Comparison of ENCODE assay signal across 8 cellular contexts in genomic region chr20:47434128-47434779, GRCh38.
DNase-seq lines count a peak whose midpoint lies in the region; ATAC-seq, FAIRE-seq and TF ChIP-seq lines count a peak whose summit lies in the region.
"Not testable (repeated sequence)": the region's sequence is repeated elsewhere in the genome, so short reads cannot be mapped to it uniquely, and the experiment has no call there.

No MANE protein-coding gene starts in this region.

- not testable (repeated sequence) for H3K79me2 ChIP-seq in OCI-LY1 (ENCODE audit: insufficient read depth, low read length); keratinocyte (ENCODE audit: control insufficient read depth, insufficient read depth, low read length)

- dilution Hi-C loops in keratinocyte (cut with MboI; ENCODE audit: extremely low pct_ligation_motif_present, low sequenced_read_pairs), result not testable (repeated sequence)

- not testable (repeated sequence) for H3F3A ChIP-seq in OCI-LY1 (ENCODE audit: insufficient read depth, low read length)

- not testable (repeated sequence) for H4K20me1 ChIP-seq in OCI-LY1 (ENCODE audit: insufficient read depth, low read length); keratinocyte (ENCODE audit: control insufficient read depth, extremely low read depth, insufficient read depth, low read length)

- not testable (repeated sequence) for H3K4me3 ChIP-seq in OCI-LY1 (ENCODE audit: low read depth, low read length, poor library complexity, severe bottlenecking); epithelial cell of esophagus (ENCODE audit: low read length); keratinocyte (ENCODE audit: control insufficient read depth in 2 of 3, extremely low read depth in 1 of 3, insufficient read depth in 2 of 3, low read depth in 1 of 3, low read length in 3 of 3)

- ATAC-seq in GM19351 (IDR thresholded peaks at IDR 0.05; ENCODE audit: unreplicated experiment), result peak; percentile 57
- peak; percentile 29 for ATAC-seq in HG03565 (IDR thresholded peaks at IDR 0.05; ENCODE audit: unreplicated experiment)
- peak; percentile 21 for ATAC-seq in activated B cell treated with CpG ODN at 0.5 μM for 24 hours (ENCODE audit: low read depth)

- peak overlapping the region; percentile 81 for H3K27ac Mint-ChIP-seq in activated B cell treated with CpG ODN at 0.5 μM for 24 hours

- FAIRE-seq in keratinocyte (lab: Jason Lieb, UNC), result peak; percentile 13

- peak overlapping the region; percentile 94 for H3K27ac ChIP-seq in OCI-LY1 (ENCODE audit: low read depth, low read length, poor library complexity, severe bottlenecking)
- peak overlapping the region; percentile 40 for H3K27ac ChIP-seq in keratinocyte (ENCODE audit: control insufficient read depth, insufficient read depth, low read length)

- POLR2A ChIA-PET in activated B cell treated with CpG ODN at 0.5 μM for 24 hours (lab: Charles Lee), result interaction anchor here (0.6 to 9.1 kb wide), 11 partner anchors 9 to 78 kb away, joined by 3 to 203 read pairs (median 4); partner anchors contain the start of gene NCOA3

- H3K4me2 ChIP-seq in OCI-LY1 (ENCODE audit: low read length) (peak overlapping the region; percentile 57), keratinocyte (ENCODE audit: control insufficient read depth, extremely low read depth, insufficient read depth, low read depth, low read length) (peak overlapping the region; percentile 41)

- peak overlapping the region; percentile 59 for H3K4me3 Mint-ChIP-seq in activated B cell treated with CpG ODN at 0.5 μM for 24 hours

- peaks cover 60% of the 10 kb centered on the region for H3K4me1 Mint-ChIP-seq in activated B cell treated with CpG ODN at 0.5 μM for 24 hours

- H3K9me3 Mint-ChIP-seq in activated B cell treated with CpG ODN at 0.5 μM for 24 hours, result not testable (repeated sequence)

- peaks cover 33% of the 10 kb centered on the region for H3K36me3 ChIP-seq in OCI-LY1 (ENCODE audit: insufficient read depth, low read length)
- not testable (repeated sequence) for H3K36me3 ChIP-seq in keratinocyte (ENCODE audit: control insufficient read depth in 2 of 2, extremely low read depth in 1 of 2, insufficient read depth in 2 of 2, low read length in 2 of 2)

- in situ Hi-C loops in Caki2 (cut with HindIII; ENCODE audit: low pct_unique_long_range_greater_than_20kb, low sequenced_read_pairs), result not testable (repeated sequence)

- not testable (repeated sequence) for H3K9me1 ChIP-seq in keratinocyte (ENCODE audit: control insufficient read depth, extremely low read depth, insufficient read depth, low read length)

- H2AFZ ChIP-seq in OCI-LY1 (ENCODE audit: low read length); keratinocyte (ENCODE audit: control insufficient read depth, low read length): not testable (repeated sequence)

- not testable (repeated sequence) for H3K9me2 ChIP-seq in OCI-LY1 (ENCODE audit: low read depth, low read length)

- intact Hi-C loops in activated B cell treated with CpG ODN at 0.5 μM for 24 hours (cut with micrococcal nuclease), result not testable (repeated sequence)

- H3K27me3 Mint-ChIP-seq in activated B cell treated with CpG ODN at 0.5 μM for 24 hours, result not testable (repeated sequence)

- DNase-seq in Caki2 (ENCODE audit: low read depth), result peak; percentile 63
- DNase-seq in activated B cell treated with CpG ODN at 0.5 μM for 24 hours, result not testable (repeated sequence)
- peak; percentile 92 for DNase-seq in epithelial cell of esophagus (ENCODE audit: low read depth)
- peak; percentile 36 for DNase-seq in keratinocyte (ENCODE audit: low read depth, low spot score)
- DNase-seq in stromal cell of bone marrow (ENCODE audit: low read depth), result peak; percentile 74

- H3K9ac ChIP-seq in OCI-LY1 (ENCODE audit: low read length), result peak overlapping the region; percentile 28; the same call in 1 of the 2 replicates
- H3K9ac ChIP-seq in keratinocyte (ENCODE audit: control insufficient read depth, extremely low read depth, insufficient read depth, low read length), result not testable (repeated sequence)

- H3K4me1 ChIP-seq in OCI-LY1 (ENCODE audit: insufficient read depth, low read length, severe bottlenecking) (peaks cover 70% of the 10 kb centered on the region), keratinocyte (ENCODE audit: control insufficient read depth, extremely low read depth, insufficient read depth, low read length) (peaks cover 28% of the 10 kb centered on the region)

- CTCF ChIA-PET in activated B cell treated with CpG ODN at 0.5 μM for 24 hours (lab: Charles Lee), result not testable (repeated sequence)

- H3K27me3 ChIP-seq in OCI-LY1 (ENCODE audit: insufficient read depth, low read length); keratinocyte (ENCODE audit: control insufficient read depth, extremely low read depth, insufficient read depth, low read length): not testable (repeated sequence)

- H3K36me3 Mint-ChIP-seq in activated B cell treated with CpG ODN at 0.5 μM for 24 hours (ENCODE audit: low read depth), result not testable (repeated sequence)

- H3K9me3 ChIP-seq in OCI-LY1 (ENCODE audit: low read length); keratinocyte (ENCODE audit: control insufficient read depth, low read depth, low read length): not testable (repeated sequence)

- TF ChIP-seq CTCF in OCI-LY1 (IDR thresholded peaks at IDR 0.05; ENCODE audit: low read length); activated B cell treated with CpG ODN at 0.5 μM for 24 hours (IDR thresholded peaks at IDR 0.05); epithelial cell of esophagus (IDR thresholded peaks at IDR 0.05; ENCODE audit: insufficient read depth, low read depth, low read length, missing control alignments); keratinocyte (optimal IDR thresholded peaks at IDR 0.05 in 1 of 3, IDR thresholded peaks at IDR 0.05 in 1 of 3, conservative IDR thresholded peaks at IDR 0.05 in 1 of 3; ENCODE audit: extremely low read depth in 1 of 3, insufficient read depth in 2 of 3, low read length in 3 of 3): not testable (repeated sequence)
